In genomic region chr13:112983428-112984196, GRCh38 we compare ENCODE assay signal across 2 cellular contexts.
TF ChIP-seq lines count a peak whose summit lies in the region.

No MANE protein-coding gene starts in this region.

TF ChIP-seq in IMR-90, 13 proteins besides CTCF, POLR2A, EP300 and RAD21 (continued from another document):
- TF ChIP-seq, protein P1, sequence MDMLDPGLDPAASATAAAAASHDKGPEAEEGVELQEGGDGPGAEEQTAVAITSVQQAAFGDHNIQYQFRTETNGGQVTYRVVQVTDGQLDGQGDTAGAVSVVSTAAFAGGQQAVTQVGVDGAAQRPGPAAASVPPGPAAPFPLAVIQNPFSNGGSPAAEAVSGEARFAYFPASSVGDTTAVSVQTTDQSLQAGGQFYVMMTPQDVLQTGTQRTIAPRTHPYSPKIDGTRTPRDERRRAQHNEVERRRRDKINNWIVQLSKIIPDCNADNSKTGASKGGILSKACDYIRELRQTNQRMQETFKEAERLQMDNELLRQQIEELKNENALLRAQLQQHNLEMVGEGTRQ (IDR thresholded peaks at IDR 0.05; ENCODE audit: low read depth, low read length): no peak
- TF ChIP-seq MAZ (IDR thresholded peaks at IDR 0.05; ENCODE audit: borderline replicate concordance, low read depth, low read length) (no peak), CEBPB (IDR thresholded peaks at IDR 0.05; ENCODE audit: low read depth, low read length) (no peak), MXI1 (IDR thresholded peaks at IDR 0.05; ENCODE audit: borderline replicate concordance, low read depth, low read length) (no peak), FOS (IDR thresholded peaks at IDR 0.05; ENCODE audit: low read depth, low read length) (no peak), RCOR1 (IDR thresholded peaks at IDR 0.05; ENCODE audit: insufficient replicate concordance, low read length) (no peak), NFE2L2 (IDR thresholded peaks at IDR 0.05; ENCODE audit: low read depth, low read length) (no peak)
- TF ChIP-seq, protein P2, sequence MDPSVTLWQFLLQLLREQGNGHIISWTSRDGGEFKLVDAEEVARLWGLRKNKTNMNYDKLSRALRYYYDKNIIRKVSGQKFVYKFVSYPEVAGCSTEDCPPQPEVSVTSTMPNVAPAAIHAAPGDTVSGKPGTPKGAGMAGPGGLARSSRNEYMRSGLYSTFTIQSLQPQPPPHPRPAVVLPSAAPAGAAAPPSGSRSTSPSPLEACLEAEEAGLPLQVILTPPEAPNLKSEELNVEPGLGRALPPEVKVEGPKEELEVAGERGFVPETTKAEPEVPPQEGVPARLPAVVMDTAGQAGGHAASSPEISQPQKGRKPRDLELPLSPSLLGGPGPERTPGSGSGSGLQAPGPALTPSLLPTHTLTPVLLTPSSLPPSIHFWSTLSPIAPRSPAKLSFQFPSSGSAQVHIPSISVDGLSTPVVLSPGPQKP (IDR thresholded peaks at IDR 0.05; ENCODE audit: borderline replicate concordance, low read depth, low read length): no peak

TF ChIP-seq in WTC11, 78 proteins besides CTCF, POLR2A, EP300 and RAD21 (continued from another document):
- TF ChIP-seq, protein P3, sequence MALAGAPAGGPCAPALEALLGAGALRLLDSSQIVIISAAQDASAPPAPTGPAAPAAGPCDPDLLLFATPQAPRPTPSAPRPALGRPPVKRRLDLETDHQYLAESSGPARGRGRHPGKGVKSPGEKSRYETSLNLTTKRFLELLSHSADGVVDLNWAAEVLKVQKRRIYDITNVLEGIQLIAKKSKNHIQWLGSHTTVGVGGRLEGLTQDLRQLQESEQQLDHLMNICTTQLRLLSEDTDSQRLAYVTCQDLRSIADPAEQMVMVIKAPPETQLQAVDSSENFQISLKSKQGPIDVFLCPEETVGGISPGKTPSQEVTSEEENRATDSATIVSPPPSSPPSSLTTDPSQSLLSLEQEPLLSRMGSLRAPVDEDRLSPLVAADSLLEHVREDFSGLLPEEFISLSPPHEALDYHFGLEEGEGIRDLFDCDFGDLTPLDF (CRISPR knock-in tag; IDR thresholded peaks at IDR 0.05): no peak
- TF ChIP-seq CDX4 (CRISPR knock-in tag; IDR thresholded peaks at IDR 0.05; ENCODE audit: borderline replicate concordance): no peak
- TF ChIP-seq, protein P4, sequence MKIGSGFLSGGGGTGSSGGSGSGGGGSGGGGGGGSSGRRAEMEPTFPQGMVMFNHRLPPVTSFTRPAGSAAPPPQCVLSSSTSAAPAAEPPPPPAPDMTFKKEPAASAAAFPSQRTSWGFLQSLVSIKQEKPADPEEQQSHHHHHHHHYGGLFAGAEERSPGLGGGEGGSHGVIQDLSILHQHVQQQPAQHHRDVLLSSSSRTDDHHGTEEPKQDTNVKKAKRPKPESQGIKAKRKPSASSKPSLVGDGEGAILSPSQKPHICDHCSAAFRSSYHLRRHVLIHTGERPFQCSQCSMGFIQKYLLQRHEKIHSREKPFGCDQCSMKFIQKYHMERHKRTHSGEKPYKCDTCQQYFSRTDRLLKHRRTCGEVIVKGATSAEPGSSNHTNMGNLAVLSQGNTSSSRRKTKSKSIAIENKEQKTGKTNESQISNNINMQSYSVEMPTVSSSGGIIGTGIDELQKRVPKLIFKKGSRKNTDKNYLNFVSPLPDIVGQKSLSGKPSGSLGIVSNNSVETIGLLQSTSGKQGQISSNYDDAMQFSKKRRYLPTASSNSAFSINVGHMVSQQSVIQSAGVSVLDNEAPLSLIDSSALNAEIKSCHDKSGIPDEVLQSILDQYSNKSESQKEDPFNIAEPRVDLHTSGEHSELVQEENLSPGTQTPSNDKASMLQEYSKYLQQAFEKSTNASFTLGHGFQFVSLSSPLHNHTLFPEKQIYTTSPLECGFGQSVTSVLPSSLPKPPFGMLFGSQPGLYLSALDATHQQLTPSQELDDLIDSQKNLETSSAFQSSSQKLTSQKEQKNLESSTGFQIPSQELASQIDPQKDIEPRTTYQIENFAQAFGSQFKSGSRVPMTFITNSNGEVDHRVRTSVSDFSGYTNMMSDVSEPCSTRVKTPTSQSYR (CRISPR knock-in tag; IDR thresholded peaks at IDR 0.05): no peak
- TF ChIP-seq, protein P5, sequence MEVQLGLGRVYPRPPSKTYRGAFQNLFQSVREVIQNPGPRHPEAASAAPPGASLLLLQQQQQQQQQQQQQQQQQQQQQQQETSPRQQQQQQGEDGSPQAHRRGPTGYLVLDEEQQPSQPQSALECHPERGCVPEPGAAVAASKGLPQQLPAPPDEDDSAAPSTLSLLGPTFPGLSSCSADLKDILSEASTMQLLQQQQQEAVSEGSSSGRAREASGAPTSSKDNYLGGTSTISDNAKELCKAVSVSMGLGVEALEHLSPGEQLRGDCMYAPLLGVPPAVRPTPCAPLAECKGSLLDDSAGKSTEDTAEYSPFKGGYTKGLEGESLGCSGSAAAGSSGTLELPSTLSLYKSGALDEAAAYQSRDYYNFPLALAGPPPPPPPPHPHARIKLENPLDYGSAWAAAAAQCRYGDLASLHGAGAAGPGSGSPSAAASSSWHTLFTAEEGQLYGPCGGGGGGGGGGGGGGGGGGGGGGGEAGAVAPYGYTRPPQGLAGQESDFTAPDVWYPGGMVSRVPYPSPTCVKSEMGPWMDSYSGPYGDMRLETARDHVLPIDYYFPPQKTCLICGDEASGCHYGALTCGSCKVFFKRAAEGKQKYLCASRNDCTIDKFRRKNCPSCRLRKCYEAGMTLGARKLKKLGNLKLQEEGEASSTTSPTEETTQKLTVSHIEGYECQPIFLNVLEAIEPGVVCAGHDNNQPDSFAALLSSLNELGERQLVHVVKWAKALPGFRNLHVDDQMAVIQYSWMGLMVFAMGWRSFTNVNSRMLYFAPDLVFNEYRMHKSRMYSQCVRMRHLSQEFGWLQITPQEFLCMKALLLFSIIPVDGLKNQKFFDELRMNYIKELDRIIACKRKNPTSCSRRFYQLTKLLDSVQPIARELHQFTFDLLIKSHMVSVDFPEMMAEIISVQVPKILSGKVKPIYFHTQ (CRISPR knock-in tag; IDR thresholded peaks at IDR 0.05): no peak
- no peak for TF ChIP-seq MAX (CRISPR knock-in tag; IDR thresholded peaks at IDR 0.05)
- TF ChIP-seq PREB (CRISPR knock-in tag; IDR thresholded peaks at IDR 0.05; ENCODE audit: borderline replicate concordance): no peak
